In genomic region chr17:57999496-58000017, GRCh38 we compare ENCODE assay signal across 1 cellular context.
TF ChIP-seq lines count a peak whose summit lies in the region.

No MANE protein-coding gene starts in this region.

TF ChIP-seq in IMR-90, 13 proteins besides CTCF, POLR2A, EP300 and RAD21:
- TF ChIP-seq CHD1 (IDR thresholded peaks at IDR 0.05; ENCODE audit: low read depth, low read length) = peak; percentile 64; the same call in 1 of the 2 replicates
- TF ChIP-seq RCOR1 (IDR thresholded peaks at IDR 0.05; ENCODE audit: insufficient replicate concordance, low read length) = no peak
- no peak for TF ChIP-seq MAZ (IDR thresholded peaks at IDR 0.05; ENCODE audit: borderline replicate concordance, low read depth, low read length)
- TF ChIP-seq SMC3 (IDR thresholded peaks at IDR 0.05; ENCODE audit: low read depth, low read length) = peak; percentile 73
- no peak for TF ChIP-seq ELK1 (IDR thresholded peaks at IDR 0.05; ENCODE audit: borderline replicate concordance, low read depth, low read length)
- no peak for TF ChIP-seq MXI1 (IDR thresholded peaks at IDR 0.05; ENCODE audit: borderline replicate concordance, low read depth, low read length)
- TF ChIP-seq CEBPB (IDR thresholded peaks at IDR 0.05; ENCODE audit: low read depth, low read length) = no peak
- TF ChIP-seq FOS (IDR thresholded peaks at IDR 0.05; ENCODE audit: low read depth, low read length) = no peak
- no peak for TF ChIP-seq RFX5 (IDR thresholded peaks at IDR 0.05; ENCODE audit: low read depth, low read length)
